In genomic region chrX:10157545-10157944, GRCh38 we compare ENCODE assay signal across 8 cellular contexts. TPM values are rescaled to one million over a fixed set of nuclear protein-coding genes. Genes with fewer than 3 reads are reported as not detected.
DNase-seq lines count a peak whose midpoint lies in the region; ATAC-seq and TF ChIP-seq lines count a peak whose summit lies in the region.

No MANE protein-coding gene starts in this region.

- no peaks in the 10 kb centered on the region for H3K36me3 ChIP-seq in ACC112 (ENCODE audit: insufficient read depth, low read length)
- H3K36me3 ChIP-seq in MG63 = no peaks in the 10 kb centered on the region

- peak overlapping the region; percentile 89 for H3K27ac ChIP-seq in ACC112 (ENCODE audit: low read depth, low read length)

- H3K4me3 Mint-ChIP-seq in mesothelial cell of epicardium = peak overlapping the region; percentile 56

- H3K9me3 ChIP-seq in MG63 = no peaks in the 10 kb centered on the region

- DNase-seq in MG63 (no peak), dermis blood vessel endothelial cell (peak; percentile 30), mesothelial cell of epicardium (ENCODE audit: low spot score in 2 of 2, unreplicated experiment in 2 of 2) (no peak), NCI-H526 (lab: John Stamatoyannopoulos, UW) (no peak), CD1c-positive myeloid dendritic cell (ENCODE audit: extremely low spot score) (no peak)
- DNase-seq in activated CD4-positive, CD25-positive, alpha-beta regulatory T cell (lab: John Stamatoyannopoulos, UW) = no peak

- no peaks in the 10 kb centered on the region for H3K27me3 ChIP-seq in ACC112 (ENCODE audit: insufficient read depth, low read length)
- no peaks in the 10 kb centered on the region for H3K27me3 ChIP-seq in MG63

- no peak for ATAC-seq in GM18867 (IDR thresholded peaks at IDR 0.05; ENCODE audit: unreplicated experiment)

- H3K79me2 ChIP-seq in ACC112 (ENCODE audit: control insufficient read depth, insufficient read depth, low read length, unreplicated experiment) = peaks cover 2% of the 10 kb centered on the region

- no peak for TF ChIP-seq CTCF in mesothelial cell of epicardium (IDR thresholded peaks at IDR 0.05; ENCODE audit: unreplicated experiment)

- H3K9me3 Mint-ChIP-seq in mesothelial cell of epicardium = peaks cover 12% of the 10 kb centered on the region

- no peaks in the 10 kb centered on the region for H3K36me3 Mint-ChIP-seq in mesothelial cell of epicardium

- peak overlapping the region; percentile 95 for H3K4me3 ChIP-seq in ACC112 (ENCODE audit: low read depth, low read length)
- H3K4me3 ChIP-seq in MG63 = peak overlapping the region; percentile 45

- peaks cover 10% of the 10 kb centered on the region for H3K27me3 Mint-ChIP-seq in mesothelial cell of epicardium (ENCODE audit: low read depth)

- peaks cover 19% of the 10 kb centered on the region for H3K4me1 Mint-ChIP-seq in mesothelial cell of epicardium

- H3K27ac Mint-ChIP-seq in mesothelial cell of epicardium = peak overlapping the region; percentile 60

- peak overlapping the region; percentile 97 for H2AFZ ChIP-seq in ACC112 (ENCODE audit: low read length, unreplicated experiment)

- H3K4me1 ChIP-seq in ACC112 (ENCODE audit: control insufficient read depth, insufficient read depth, low read length, unreplicated experiment) = peaks cover 22% of the 10 kb centered on the region

RNA-seq across cellular contexts. Expression of gene CLCN4, which starts 0.8 kb away (rescaled TPM):
- 2.3 and 7.1 TPM in 2 replicates for total RNA-seq in MG63 (2014; rRNA removed; shearing (Covaris generic); ENCODE audit: low replicate concordance)
- total RNA-seq in dermis blood vessel endothelial cell (6.5 and 9.6 TPM in 2 replicates), mesothelial cell of epicardium (5.7 to 8.6 TPM (median 7.0 TPM) in 3 replicates)
